ENCODE assay signal across 8 cellular contexts in the genomic region with DNA sequence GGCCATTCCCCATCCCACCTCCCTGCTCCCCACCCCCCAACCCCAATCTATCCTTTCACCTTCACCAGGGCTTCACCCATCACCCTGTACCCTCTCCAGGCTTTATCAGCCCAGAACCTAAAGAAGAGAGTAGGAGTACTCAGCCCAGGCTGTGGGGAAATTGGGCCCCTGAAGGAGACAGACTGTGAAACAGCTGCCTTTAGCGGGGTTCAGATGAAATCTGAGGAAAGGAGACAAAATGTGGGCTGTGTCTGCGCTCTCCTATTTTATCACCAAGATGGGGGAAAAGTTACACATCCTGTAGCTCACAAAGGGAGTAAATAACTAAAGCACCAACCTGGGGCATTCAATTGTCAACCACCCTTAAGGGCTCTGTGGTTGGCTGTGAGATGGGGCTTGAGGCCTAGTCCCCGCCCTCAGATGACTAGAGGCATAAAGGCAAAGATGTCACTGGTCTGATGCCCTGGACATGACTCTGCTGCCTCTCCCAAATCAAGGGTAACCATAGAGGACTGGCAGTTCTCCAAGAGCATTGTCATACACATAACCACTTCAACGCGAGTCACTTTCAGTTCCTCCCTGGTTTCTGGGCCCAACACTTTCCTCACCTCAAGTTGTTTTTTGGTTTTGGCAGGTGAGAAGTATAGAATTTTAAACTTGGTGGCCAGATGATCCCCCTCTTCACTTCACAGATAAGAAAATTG. TPM values are rescaled to one million over a fixed set of nuclear protein-coding genes. Genes with fewer than 3 reads are reported as not detected.
DNase-seq lines count a peak whose midpoint lies in the region; ATAC-seq and TF ChIP-seq lines count a peak whose summit lies in the region.

No MANE protein-coding gene starts in this region.

- POLR2A ChIA-PET in HEK293T (lab: Yijun Ruan, JAX): interaction anchor here (0.9 to 1.1 kb wide), 2 partner anchors 162 to 185 kb away, joined by 4 read pairs; no protein-coding TSS in a partner anchor

- peaks cover 9% of the 10 kb centered on the region for H3K4me1 ChIP-seq in SJSA1 (replicated peaks)

- peaks cover 20% of the 10 kb centered on the region for H3K36me3 Mint-ChIP-seq in activated naive CD8-positive, alpha-beta T cell treated with anti-CD3 and anti-CD28 coated beads for 36 hours

- peak overlapping the region; percentile 89 for H3K27ac Mint-ChIP-seq in activated naive CD8-positive, alpha-beta T cell treated with anti-CD3 and anti-CD28 coated beads for 36 hours

- CTCF ChIA-PET in HEK293T (lab: Yijun Ruan, JAX): interaction anchor here (0.5 to 1.5 kb wide), 3 partner anchors 9 to 182 kb away, joined by 3 to 4 read pairs (median 3); a partner anchor contains a TSS

- H3K27ac ChIP-seq in SJSA1: no peak overlapping the region

- no peaks in the 10 kb centered on the region for H3K9me3 Mint-ChIP-seq in activated naive CD8-positive, alpha-beta T cell treated with anti-CD3 and anti-CD28 coated beads for 36 hours

- peak; percentile 88 for DNase-seq in AG20443 (ENCODE audit: low spot score)
- DNase-seq in SJSA1 (ENCODE audit: low read depth in 1 of 2, low spot score in 2 of 2): peak; percentile 62 to 79
- DNase-seq in activated naive CD8-positive, alpha-beta T cell treated with anti-CD3 and anti-CD28 coated beads for 36 hours: peak; percentile 81
- peak; percentile 30 for DNase-seq in inferior parietal cortex (ENCODE audit: extremely low spot score)
- peak; percentile 13 to 37 for DNase-seq in stimulated activated CD8-positive, alpha-beta memory T cell treated with anti-CD3 and anti-CD28 coated beads, Interleukin-4, amount 100 ng/mL, for 4 hours (ENCODE audit: low read depth in 2 of 2, low spot score in 1 of 2)
- DNase-seq in HEK293T (ENCODE audit: extremely low spot score): no peak

- no peaks in the 10 kb centered on the region for H3K9me3 ChIP-seq in SJSA1 (replicated peaks)

- ATAC-seq in GM19324 (IDR thresholded peaks at IDR 0.05; ENCODE audit: low FRiP score, unreplicated experiment) (peak; percentile 82), HG03342 (IDR thresholded peaks at IDR 0.05; ENCODE audit: unreplicated experiment) (peak; percentile 87)

- no peaks in the 10 kb centered on the region for H3K27me3 ChIP-seq in SJSA1 (replicated peaks)

- H3K4me1 Mint-ChIP-seq in activated naive CD8-positive, alpha-beta T cell treated with anti-CD3 and anti-CD28 coated beads for 36 hours: peaks cover 33% of the 10 kb centered on the region

- H3K4me3 Mint-ChIP-seq in activated naive CD8-positive, alpha-beta T cell treated with anti-CD3 and anti-CD28 coated beads for 36 hours: peak overlapping the region; percentile 45

- peaks cover 9% of the 10 kb centered on the region for H3K36me3 ChIP-seq in SJSA1

- H3K4me3 ChIP-seq in SJSA1: no peak overlapping the region

- H3K27me3 Mint-ChIP-seq in activated naive CD8-positive, alpha-beta T cell treated with anti-CD3 and anti-CD28 coated beads for 36 hours: no peaks in the 10 kb centered on the region

TF ChIP-seq in HEK293T, 16 proteins besides CTCF, POLR2A, EP300 and RAD21:
- no peak for TF ChIP-seq HDGF (IDR thresholded peaks at IDR 0.05; ENCODE audit: borderline replicate concordance)

RNA-seq across cellular contexts. Expression of a gene that starts 30.0 kb away (rescaled TPM):
- total RNA-seq in SJSA1 (2014; rRNA removed; shearing (Covaris generic)): 5.7 and 11.9 TPM in 2 replicates
- 1 to 10 TPM; 6.4 to 6.9 TPM for total RNA-seq in activated naive CD8-positive, alpha-beta T cell treated with anti-CD3 and anti-CD28 coated beads for 36 hours
